In genomic region chr4:169774466-169775445, GRCh38 we compare ENCODE assay signal across 9 cellular contexts. TPM values are rescaled to one million over a fixed set of nuclear protein-coding genes. Genes with fewer than 3 reads are reported as not detected.
A peak's percentile ranks its signal among the peaks of the same experiment; 100 is the strongest.
DNase-seq lines count a peak whose midpoint lies in the region; ATAC-seq lines count a peak whose summit lies in the region.
"Had no signal": no experiment of that assay in that cellular context is flagged by ENCODE, and none has a peak within 500 bp of the region (broad histone marks: within the 10 kb centered on the region; RNA-seq: fewer than 3 reads in every experiment).

No MANE protein-coding gene starts in this region.

- no peak overlapping the region for H3K23ac ChIP-seq in mesenchymal stem cell (ENCODE audit: low read length in 2 of 2)

- H3K4me2 ChIP-seq in mesenchymal stem cell (ENCODE audit: low read length, poor library complexity, severe bottlenecking), result no peak overlapping the region
- H3K4me2 ChIP-seq: BLaER1 had no signal

- DNase-seq in activated effector memory CD4-positive, alpha-beta T cell treated with anti-CD3 and anti-CD28 coated beads, Interleukin-2, amount 50 U/mL, for 16 hours, result peak; percentile 69
- no peak for DNase-seq in activated effector memory CD4-positive, alpha-beta T cell treated with Interleukin-2 at 50 U/mL for 16 hours
- DNase-seq in dermis blood vessel endothelial cell, result peak; percentile 56
- DNase-seq in mesenchymal stem cell, result no peak
- DNase-seq in aorta, result peak in 1 of 2 donors; percentile 78
- DNase-seq in SHP77 treated with DMSO at 0.1 percent for 48 hours (lab: John Stamatoyannopoulos, UW), result no peak
- no peak for DNase-seq in NCI-H526 (lab: John Stamatoyannopoulos, UW)

- H3K9me3 ChIP-seq in mesenchymal stem cell (ENCODE audit: control insufficient read depth, low read length) (no peaks in the 10 kb centered on the region), aorta (ENCODE audit: control insufficient read depth, low read length) (no peaks in the 10 kb centered on the region)

- H2BK12ac ChIP-seq in mesenchymal stem cell (ENCODE audit: low read length in 2 of 2), result no peak overlapping the region

- WGBS in mesenchymal stem cell, result 91% methylated on average over 57 of the region's 58 CpGs
- 17 to 20% methylated on average over 54 to 58 of the region's 58 CpGs for WGBS in aorta, 2 donors

- H3K9ac ChIP-seq in mesenchymal stem cell (ENCODE audit: low read length), result peak overlapping the region; percentile 26
- H3K9ac ChIP-seq: BLaER1 had no signal

- no peak overlapping the region for H4K8ac ChIP-seq in mesenchymal stem cell (ENCODE audit: low read length)

- H3K4me3 ChIP-seq in mesenchymal stem cell (ENCODE audit: insufficient read depth in 1 of 2, low read depth in 1 of 2, low read length in 2 of 2) (peak overlapping the region in 1 of 2 experiments; percentile 63), aorta (ENCODE audit: low read length in 2 of 2) (no peak overlapping the region)
- H3K4me3 ChIP-seq: BLaER1 had no signal

- no peak overlapping the region for H3K4ac ChIP-seq in mesenchymal stem cell (ENCODE audit: low read depth in 1 of 2, low read length in 2 of 2)

- no peak overlapping the region for H2AFZ ChIP-seq in mesenchymal stem cell (ENCODE audit: low read depth, low read length)

- H3K36me3 ChIP-seq in mesenchymal stem cell (ENCODE audit: control insufficient read depth in 1 of 2, insufficient read depth in 2 of 2, low read depth in 1 of 2, low read length in 2 of 2) (no peaks in the 10 kb centered on the region), aorta (ENCODE audit: control insufficient read depth in 1 of 2, insufficient read depth in 2 of 2, low read length in 1 of 2) (no peaks in the 10 kb centered on the region)
- H3K36me3 ChIP-seq: BLaER1 had no signal

- H3K4me1 ChIP-seq in mesenchymal stem cell (ENCODE audit: control insufficient read depth, insufficient read depth, low read depth, low read length) (no peaks in the 10 kb centered on the region), aorta (ENCODE audit: control insufficient read depth in 1 of 2, insufficient read depth in 2 of 2, low read length in 2 of 2) (no peaks in the 10 kb centered on the region)

- no peak overlapping the region for H2AK5ac ChIP-seq in mesenchymal stem cell (ENCODE audit: low read length, severe bottlenecking)

- no peak overlapping the region for H2BK120ac ChIP-seq in mesenchymal stem cell (ENCODE audit: low read depth, low read length)

- no peak overlapping the region for H4K91ac ChIP-seq in mesenchymal stem cell (ENCODE audit: low read length)

- intact Hi-C loops in aorta (cut with DNase I), result no loop called here

- no peak overlapping the region for H3K14ac ChIP-seq in mesenchymal stem cell (ENCODE audit: low read length in 2 of 2)

- peaks cover 0 to 15% of the 10 kb centered on the region in 2 experiments for H3K27me3 ChIP-seq in mesenchymal stem cell (ENCODE audit: control insufficient read depth in 1 of 2, insufficient read depth in 1 of 2, low read length in 2 of 2)
- peaks cover 0 to 2% of the 10 kb centered on the region in 2 donors for H3K27me3 ChIP-seq in aorta (ENCODE audit: control insufficient read depth in 1 of 2, insufficient read depth in 2 of 2, low read length in 1 of 2)

- H3K27ac ChIP-seq in mesenchymal stem cell (ENCODE audit: low read length, poor library complexity, severe bottlenecking), result no peak overlapping the region
- H3K27ac ChIP-seq in aorta (ENCODE audit: low read depth in 1 of 2, low read length in 2 of 2), result no peak overlapping the region
- H3K27ac ChIP-seq: BLaER1 had no signal

- no peak overlapping the region for H2BK15ac ChIP-seq in mesenchymal stem cell (ENCODE audit: low read depth, poor library complexity, severe bottlenecking)

- no peaks in the 10 kb centered on the region for H3K79me1 ChIP-seq in mesenchymal stem cell (replicated peaks; ENCODE audit: low read length, poor library complexity, severe bottlenecking)

- peak; percentile 57 for ATAC-seq in aorta (ENCODE audit: low FRiP score)
- no peak for ATAC-seq in GM21825 (IDR thresholded peaks at IDR 0.05; ENCODE audit: unreplicated experiment)

- no peak overlapping the region for H3K18ac ChIP-seq in mesenchymal stem cell (ENCODE audit: low read depth in 1 of 2, low read length in 2 of 2)

- no peak overlapping the region for H2BK5ac ChIP-seq in mesenchymal stem cell (ENCODE audit: low read depth, low read length, poor library complexity, severe bottlenecking)

RNA-seq across cellular contexts. Expression of gene HPF1, which starts 17.0 kb away (rescaled TPM):
- total RNA-seq in dermis blood vessel endothelial cell (23.0 and 38.3 TPM in 2 replicates), aorta (10 to 100 TPM; 22.5 to 25.5 TPM)
- 39.3 TPM for polyA plus RNA-seq in mesenchymal stem cell (2013, experiment 1 of 2)
- polyA plus RNA-seq in mesenchymal stem cell (2013, experiment 2 of 2), result 41.3 TPM
- 10 to 100 TPM; 24.0 to 58.4 TPM for polyA plus RNA-seq in aorta

Comparison
In these comparisons a context has a peak if more than half of its experiments do, and no peak if none do; other contexts are left out.
1. DNase-seq: peak in activated effector memory CD4-positive, alpha-beta T cell treated with anti-CD3 and anti-CD28 coated beads, Interleukin-2, amount 50 U/mL, for 16 hours (single experiment) and dermis blood vessel endothelial cell (single experiment); none in activated effector memory CD4-positive, alpha-beta T cell treated with Interleukin-2 at 50 U/mL for 16 hours (single experiment), mesenchymal stem cell (single experiment), SHP77 treated with DMSO at 0.1 percent for 48 hours (single experiment) and NCI-H526 (0 of 2).